ENCODE assay signal across 2 cellular contexts in the genomic region with DNA sequence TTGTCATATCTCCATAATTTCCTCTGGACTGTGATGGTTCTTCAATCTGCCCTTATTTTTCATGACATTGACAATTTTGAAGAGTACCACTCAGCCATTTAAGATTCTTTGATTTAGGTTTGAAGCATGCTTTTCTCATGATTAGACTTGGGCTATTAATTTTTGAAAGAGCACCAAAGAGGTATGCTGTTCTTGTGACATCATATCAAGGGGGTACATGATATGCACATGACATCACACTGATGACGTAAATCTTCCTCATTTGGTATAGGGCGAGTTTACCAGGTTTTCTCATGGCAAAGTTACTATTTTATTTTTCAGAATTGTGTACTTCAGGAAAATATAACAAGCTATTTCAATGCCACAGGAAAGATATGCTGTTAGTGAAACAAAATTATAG.
TF ChIP-seq lines count a peak whose summit lies in the region.

No MANE protein-coding gene starts in this region.

TF ChIP-seq in HepG2, 621 proteins besides CTCF, POLR2A, EP300 and RAD21:
- TF ChIP-seq ATF7 (IDR thresholded peaks at IDR 0.05), result peak; percentile 31; the same call in 1 of the 2 replicates
- no peak for TF ChIP-seq ATF7 (CRISPR knock-in tag; IDR thresholded peaks at IDR 0.05)
- TF ChIP-seq CREB1 (IDR thresholded peaks at IDR 0.05), result peak; percentile 65
- no peak for TF ChIP-seq CREB1 (CRISPR knock-in tag; IDR thresholded peaks at IDR 0.05)
- no peak for TF ChIP-seq ATM (IDR thresholded peaks at IDR 0.05; ENCODE audit: borderline replicate concordance)
- no peak for TF ChIP-seq BRD4 (CRISPR knock-in tag; IDR thresholded peaks at IDR 0.05)
- TF ChIP-seq, protein P1, sequence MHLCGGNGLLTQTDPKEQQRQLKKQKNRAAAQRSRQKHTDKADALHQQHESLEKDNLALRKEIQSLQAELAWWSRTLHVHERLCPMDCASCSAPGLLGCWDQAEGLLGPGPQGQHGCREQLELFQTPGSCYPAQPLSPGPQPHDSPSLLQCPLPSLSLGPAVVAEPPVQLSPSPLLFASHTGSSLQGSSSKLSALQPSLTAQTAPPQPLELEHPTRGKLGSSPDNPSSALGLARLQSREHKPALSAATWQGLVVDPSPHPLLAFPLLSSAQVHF (CRISPR knock-in tag; IDR thresholded peaks at IDR 0.05), result no peak
- no peak for TF ChIP-seq NFE2 (CRISPR knock-in tag; IDR thresholded peaks at IDR 0.05)
- TF ChIP-seq ZMYM4 (CRISPR knock-in tag; IDR thresholded peaks at IDR 0.05), result no peak
- TF ChIP-seq, protein P2, sequence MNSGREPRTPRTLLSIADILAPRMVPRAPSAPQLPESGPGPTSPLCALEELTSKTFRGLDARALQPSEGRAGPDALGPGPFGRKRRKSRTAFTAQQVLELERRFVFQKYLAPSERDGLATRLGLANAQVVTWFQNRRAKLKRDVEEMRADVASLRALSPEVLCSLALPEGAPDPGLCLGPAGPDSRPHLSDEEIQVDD (CRISPR knock-in tag; IDR thresholded peaks at IDR 0.05; ENCODE audit: borderline replicate concordance), result no peak

TF ChIP-seq in K562, 482 proteins besides CTCF, POLR2A, EP300 and RAD21:
- TF ChIP-seq, protein P3, sequence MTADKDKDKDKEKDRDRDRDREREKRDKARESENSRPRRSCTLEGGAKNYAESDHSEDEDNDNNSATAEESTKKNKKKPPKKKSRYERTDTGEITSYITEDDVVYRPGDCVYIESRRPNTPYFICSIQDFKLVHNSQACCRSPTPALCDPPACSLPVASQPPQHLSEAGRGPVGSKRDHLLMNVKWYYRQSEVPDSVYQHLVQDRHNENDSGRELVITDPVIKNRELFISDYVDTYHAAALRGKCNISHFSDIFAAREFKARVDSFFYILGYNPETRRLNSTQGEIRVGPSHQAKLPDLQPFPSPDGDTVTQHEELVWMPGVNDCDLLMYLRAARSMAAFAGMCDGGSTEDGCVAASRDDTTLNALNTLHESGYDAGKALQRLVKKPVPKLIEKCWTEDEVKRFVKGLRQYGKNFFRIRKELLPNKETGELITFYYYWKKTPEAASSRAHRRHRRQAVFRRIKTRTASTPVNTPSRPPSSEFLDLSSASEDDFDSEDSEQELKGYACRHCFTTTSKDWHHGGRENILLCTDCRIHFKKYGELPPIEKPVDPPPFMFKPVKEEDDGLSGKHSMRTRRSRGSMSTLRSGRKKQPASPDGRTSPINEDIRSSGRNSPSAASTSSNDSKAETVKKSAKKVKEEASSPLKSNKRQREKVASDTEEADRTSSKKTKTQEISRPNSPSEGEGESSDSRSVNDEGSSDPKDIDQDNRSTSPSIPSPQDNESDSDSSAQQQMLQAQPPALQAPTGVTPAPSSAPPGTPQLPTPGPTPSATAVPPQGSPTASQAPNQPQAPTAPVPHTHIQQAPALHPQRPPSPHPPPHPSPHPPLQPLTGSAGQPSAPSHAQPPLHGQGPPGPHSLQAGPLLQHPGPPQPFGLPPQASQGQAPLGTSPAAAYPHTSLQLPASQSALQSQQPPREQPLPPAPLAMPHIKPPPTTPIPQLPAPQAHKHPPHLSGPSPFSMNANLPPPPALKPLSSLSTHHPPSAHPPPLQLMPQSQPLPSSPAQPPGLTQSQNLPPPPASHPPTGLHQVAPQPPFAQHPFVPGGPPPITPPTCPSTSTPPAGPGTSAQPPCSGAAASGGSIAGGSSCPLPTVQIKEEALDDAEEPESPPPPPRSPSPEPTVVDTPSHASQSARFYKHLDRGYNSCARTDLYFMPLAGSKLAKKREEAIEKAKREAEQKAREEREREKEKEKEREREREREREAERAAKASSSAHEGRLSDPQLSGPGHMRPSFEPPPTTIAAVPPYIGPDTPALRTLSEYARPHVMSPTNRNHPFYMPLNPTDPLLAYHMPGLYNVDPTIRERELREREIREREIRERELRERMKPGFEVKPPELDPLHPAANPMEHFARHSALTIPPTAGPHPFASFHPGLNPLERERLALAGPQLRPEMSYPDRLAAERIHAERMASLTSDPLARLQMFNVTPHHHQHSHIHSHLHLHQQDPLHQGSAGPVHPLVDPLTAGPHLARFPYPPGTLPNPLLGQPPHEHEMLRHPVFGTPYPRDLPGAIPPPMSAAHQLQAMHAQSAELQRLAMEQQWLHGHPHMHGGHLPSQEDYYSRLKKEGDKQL (CRISPR knock-in tag; IDR thresholded peaks at IDR 0.05; ENCODE audit: borderline replicate concordance), result no peak
- TF ChIP-seq CCNT2 (IDR thresholded peaks at IDR 0.05; ENCODE audit: borderline replicate concordance, extremely low read depth, insufficient read length, low read depth, low read length), result no peak
- TF ChIP-seq GTF2E2 (tag; IDR thresholded peaks at IDR 0.05), result no peak
- TF ChIP-seq, protein P4, sequence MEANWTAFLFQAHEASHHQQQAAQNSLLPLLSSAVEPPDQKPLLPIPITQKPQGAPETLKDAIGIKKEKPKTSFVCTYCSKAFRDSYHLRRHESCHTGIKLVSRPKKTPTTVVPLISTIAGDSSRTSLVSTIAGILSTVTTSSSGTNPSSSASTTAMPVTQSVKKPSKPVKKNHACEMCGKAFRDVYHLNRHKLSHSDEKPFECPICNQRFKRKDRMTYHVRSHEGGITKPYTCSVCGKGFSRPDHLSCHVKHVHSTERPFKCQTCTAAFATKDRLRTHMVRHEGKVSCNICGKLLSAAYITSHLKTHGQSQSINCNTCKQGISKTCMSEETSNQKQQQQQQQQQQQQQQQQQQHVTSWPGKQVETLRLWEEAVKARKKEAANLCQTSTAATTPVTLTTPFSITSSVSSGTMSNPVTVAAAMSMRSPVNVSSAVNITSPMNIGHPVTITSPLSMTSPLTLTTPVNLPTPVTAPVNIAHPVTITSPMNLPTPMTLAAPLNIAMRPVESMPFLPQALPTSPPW (CRISPR knock-in tag; IDR thresholded peaks at IDR 0.05), result no peak
- no peak for TF ChIP-seq SRF (CRISPR knock-in tag; IDR thresholded peaks at IDR 0.05)
- no peak for TF ChIP-seq TEAD1 (CRISPR knock-in tag; IDR thresholded peaks at IDR 0.05)
- TF ChIP-seq, protein P5, sequence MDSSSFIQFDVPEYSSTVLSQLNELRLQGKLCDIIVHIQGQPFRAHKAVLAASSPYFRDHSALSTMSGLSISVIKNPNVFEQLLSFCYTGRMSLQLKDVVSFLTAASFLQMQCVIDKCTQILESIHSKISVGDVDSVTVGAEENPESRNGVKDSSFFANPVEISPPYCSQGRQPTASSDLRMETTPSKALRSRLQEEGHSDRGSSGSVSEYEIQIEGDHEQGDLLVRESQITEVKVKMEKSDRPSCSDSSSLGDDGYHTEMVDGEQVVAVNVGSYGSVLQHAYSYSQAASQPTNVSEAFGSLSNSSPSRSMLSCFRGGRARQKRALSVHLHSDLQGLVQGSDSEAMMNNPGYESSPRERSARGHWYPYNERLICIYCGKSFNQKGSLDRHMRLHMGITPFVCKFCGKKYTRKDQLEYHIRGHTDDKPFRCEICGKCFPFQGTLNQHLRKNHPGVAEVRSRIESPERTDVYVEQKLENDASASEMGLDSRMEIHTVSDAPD (CRISPR knock-in tag; IDR thresholded peaks at IDR 0.05), result no peak
- no peak for TF ChIP-seq EHMT2 (IDR thresholded peaks at IDR 0.05)
- TF ChIP-seq TEAD2 (tag; IDR thresholded peaks at IDR 0.05), result no peak
- no peak for TF ChIP-seq BRD4 (IDR thresholded peaks at IDR 0.05)
- TF ChIP-seq CHD2 (IDR thresholded peaks at IDR 0.05; ENCODE audit: low read depth, low read length), result no peak
- TF ChIP-seq TBP (optimal IDR thresholded peaks at IDR 0.05; ENCODE audit: low read depth, low read length), result peak; percentile 30
- TF ChIP-seq YY1 (IDR thresholded peaks at IDR 0.05; ENCODE audit: borderline replicate concordance in 1 of 3, control insufficient read depth in 1 of 3, extremely low read depth in 1 of 3, insufficient read depth in 3 of 3, insufficient read length in 1 of 3, insufficient replicate concordance in 2 of 3, low read depth in 1 of 3, low read length in 2 of 3), result no peak
- no peak for TF ChIP-seq FOXJ2 (tag; IDR thresholded peaks at IDR 0.05)
- no peak for TF ChIP-seq CBX3 (IDR thresholded peaks at IDR 0.05; ENCODE audit: borderline replicate concordance in 1 of 2, low read length in 2 of 2)
- no peak for TF ChIP-seq HMGN3 (IDR thresholded peaks at IDR 0.05; ENCODE audit: borderline replicate concordance, extremely low read depth, insufficient read length, low read depth, low read length)
- no peak for TF ChIP-seq ZNF408 (CRISPR knock-in tag; IDR thresholded peaks at IDR 0.05; ENCODE audit: low read depth)
- TF ChIP-seq PCBP2 (IDR thresholded peaks at IDR 0.05; ENCODE audit: low read depth, low read length, poor library complexity, severe bottlenecking), result no peak
- TF ChIP-seq CREB1 (IDR thresholded peaks at IDR 0.05), result peak; percentile 43; the same call in 1 of the 2 replicates
- TF ChIP-seq CREB1 (CRISPR knock-in tag; IDR thresholded peaks at IDR 0.05), result no peak
- TF ChIP-seq, protein P6, sequence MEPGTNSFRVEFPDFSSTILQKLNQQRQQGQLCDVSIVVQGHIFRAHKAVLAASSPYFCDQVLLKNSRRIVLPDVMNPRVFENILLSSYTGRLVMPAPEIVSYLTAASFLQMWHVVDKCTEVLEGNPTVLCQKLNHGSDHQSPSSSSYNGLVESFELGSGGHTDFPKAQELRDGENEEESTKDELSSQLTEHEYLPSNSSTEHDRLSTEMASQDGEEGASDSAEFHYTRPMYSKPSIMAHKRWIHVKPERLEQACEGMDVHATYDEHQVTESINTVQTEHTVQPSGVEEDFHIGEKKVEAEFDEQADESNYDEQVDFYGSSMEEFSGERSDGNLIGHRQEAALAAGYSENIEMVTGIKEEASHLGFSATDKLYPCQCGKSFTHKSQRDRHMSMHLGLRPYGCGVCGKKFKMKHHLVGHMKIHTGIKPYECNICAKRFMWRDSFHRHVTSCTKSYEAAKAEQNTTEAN (CRISPR knock-in tag; IDR thresholded peaks at IDR 0.05), result no peak
- TF ChIP-seq ETS2 (tag; IDR thresholded peaks at IDR 0.05; ENCODE audit: borderline replicate concordance, poor library complexity, severe bottlenecking), result no peak
- no peak for TF ChIP-seq KAT2B (IDR thresholded peaks at IDR 0.05; ENCODE audit: low read depth, low read length)
- no peak for TF ChIP-seq ATF1 (CRISPR knock-in tag; IDR thresholded peaks at IDR 0.05)
- TF ChIP-seq ATF1 (tag; IDR thresholded peaks at IDR 0.05), result peak; percentile 39
- TF ChIP-seq HCFC1 (IDR thresholded peaks at IDR 0.05; ENCODE audit: low read depth, low read length), result no peak
- TF ChIP-seq, protein P7, sequence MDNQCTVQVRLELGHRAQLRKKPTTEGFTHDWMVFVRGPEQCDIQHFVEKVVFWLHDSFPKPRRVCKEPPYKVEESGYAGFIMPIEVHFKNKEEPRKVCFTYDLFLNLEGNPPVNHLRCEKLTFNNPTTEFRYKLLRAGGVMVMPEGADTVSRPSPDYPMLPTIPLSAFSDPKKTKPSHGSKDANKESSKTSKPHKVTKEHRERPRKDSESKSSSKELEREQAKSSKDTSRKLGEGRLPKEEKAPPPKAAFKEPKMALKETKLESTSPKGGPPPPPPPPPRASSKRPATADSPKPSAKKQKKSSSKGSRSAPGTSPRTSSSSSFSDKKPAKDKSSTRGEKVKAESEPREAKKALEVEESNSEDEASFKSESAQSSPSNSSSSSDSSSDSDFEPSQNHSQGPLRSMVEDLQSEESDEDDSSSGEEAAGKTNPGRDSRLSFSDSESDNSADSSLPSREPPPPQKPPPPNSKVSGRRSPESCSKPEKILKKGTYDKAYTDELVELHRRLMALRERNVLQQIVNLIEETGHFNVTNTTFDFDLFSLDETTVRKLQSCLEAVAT (IDR thresholded peaks at IDR 0.05), result no peak
- no peak for TF ChIP-seq ATF7 (IDR thresholded peaks at IDR 0.05)
- TF ChIP-seq CREM (IDR thresholded peaks at IDR 0.05; ENCODE audit: low read depth), result peak; percentile 46; the same call in 1 of the 2 replicates
- TF ChIP-seq DMBX1 (CRISPR knock-in tag; IDR thresholded peaks at IDR 0.05; ENCODE audit: borderline replicate concordance), result no peak
- TF ChIP-seq COPS2 (conservative IDR thresholded peaks at IDR 0.05), result no peak
- TF ChIP-seq, protein P8, sequence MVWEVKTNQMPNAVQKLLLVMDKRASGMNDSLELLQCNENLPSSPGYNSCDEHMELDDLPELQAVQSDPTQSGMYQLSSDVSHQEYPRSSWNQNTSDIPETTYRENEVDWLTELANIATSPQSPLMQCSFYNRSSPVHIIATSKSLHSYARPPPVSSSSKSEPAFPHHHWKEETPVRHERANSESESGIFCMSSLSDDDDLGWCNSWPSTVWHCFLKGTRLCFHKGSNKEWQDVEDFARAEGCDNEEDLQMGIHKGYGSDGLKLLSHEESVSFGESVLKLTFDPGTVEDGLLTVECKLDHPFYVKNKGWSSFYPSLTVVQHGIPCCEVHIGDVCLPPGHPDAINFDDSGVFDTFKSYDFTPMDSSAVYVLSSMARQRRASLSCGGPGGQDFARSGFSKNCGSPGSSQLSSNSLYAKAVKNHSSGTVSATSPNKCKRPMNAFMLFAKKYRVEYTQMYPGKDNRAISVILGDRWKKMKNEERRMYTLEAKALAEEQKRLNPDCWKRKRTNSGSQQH (CRISPR knock-in tag; IDR thresholded peaks at IDR 0.05), result no peak
- TF ChIP-seq, protein P9, sequence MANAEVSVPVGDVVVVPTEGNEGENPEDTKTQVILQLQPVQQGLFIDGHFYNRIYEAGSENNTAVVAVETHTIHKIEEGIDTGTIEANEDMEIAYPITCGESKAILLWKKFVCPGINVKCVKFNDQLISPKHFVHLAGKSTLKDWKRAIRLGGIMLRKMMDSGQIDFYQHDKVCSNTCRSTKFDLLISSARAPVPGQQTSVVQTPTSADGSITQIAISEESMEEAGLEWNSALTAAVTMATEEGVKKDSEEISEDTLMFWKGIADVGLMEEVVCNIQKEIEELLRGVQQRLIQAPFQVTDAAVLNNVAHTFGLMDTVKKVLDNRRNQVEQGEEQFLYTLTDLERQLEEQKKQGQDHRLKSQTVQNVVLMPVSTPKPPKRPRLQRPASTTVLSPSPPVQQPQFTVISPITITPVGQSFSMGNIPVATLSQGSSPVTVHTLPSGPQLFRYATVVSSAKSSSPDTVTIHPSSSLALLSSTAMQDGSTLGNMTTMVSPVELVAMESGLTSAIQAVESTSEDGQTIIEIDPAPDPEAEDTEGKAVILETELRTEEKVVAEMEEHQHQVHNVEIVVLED (CRISPR knock-in tag; IDR thresholded peaks at IDR 0.05), result no peak
- TF ChIP-seq, protein P10, sequence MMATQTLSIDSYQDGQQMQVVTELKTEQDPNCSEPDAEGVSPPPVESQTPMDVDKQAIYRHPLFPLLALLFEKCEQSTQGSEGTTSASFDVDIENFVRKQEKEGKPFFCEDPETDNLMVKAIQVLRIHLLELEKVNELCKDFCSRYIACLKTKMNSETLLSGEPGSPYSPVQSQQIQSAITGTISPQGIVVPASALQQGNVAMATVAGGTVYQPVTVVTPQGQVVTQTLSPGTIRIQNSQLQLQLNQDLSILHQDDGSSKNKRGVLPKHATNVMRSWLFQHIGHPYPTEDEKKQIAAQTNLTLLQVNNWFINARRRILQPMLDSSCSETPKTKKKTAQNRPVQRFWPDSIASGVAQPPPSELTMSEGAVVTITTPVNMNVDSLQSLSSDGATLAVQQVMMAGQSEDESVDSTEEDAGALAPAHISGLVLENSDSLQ (IDR thresholded peaks at IDR 0.05), result no peak
- TF ChIP-seq, protein P11, sequence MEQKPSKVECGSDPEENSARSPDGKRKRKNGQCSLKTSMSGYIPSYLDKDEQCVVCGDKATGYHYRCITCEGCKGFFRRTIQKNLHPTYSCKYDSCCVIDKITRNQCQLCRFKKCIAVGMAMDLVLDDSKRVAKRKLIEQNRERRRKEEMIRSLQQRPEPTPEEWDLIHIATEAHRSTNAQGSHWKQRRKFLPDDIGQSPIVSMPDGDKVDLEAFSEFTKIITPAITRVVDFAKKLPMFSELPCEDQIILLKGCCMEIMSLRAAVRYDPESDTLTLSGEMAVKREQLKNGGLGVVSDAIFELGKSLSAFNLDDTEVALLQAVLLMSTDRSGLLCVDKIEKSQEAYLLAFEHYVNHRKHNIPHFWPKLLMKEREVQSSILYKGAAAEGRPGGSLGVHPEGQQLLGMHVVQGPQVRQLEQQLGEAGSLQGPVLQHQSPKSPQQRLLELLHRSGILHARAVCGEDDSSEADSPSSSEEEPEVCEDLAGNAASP (IDR thresholded peaks at IDR 0.05), result no peak
